ENCODE assay signal across 8 cellular contexts in genomic region chr2:104849618-104850097, GRCh38.
DNase-seq lines count a peak whose midpoint lies in the region; ATAC-seq lines count a peak whose summit lies in the region.

No MANE protein-coding gene starts in this region.

- no peak overlapping the region for H3K4me3 Mint-ChIP-seq in stimulated activated effector memory CD8-positive, alpha-beta T cell treated with anti-CD3 and anti-CD28 coated beads, Interleukin-12 subunit alpha, Interleukin-12 subunit beta, amount 100 ng/mL, for 72 hours

- peaks cover 16% of the 10 kb centered on the region for H3K36me3 Mint-ChIP-seq in stimulated activated effector memory CD8-positive, alpha-beta T cell treated with anti-CD3 and anti-CD28 coated beads, Interleukin-12 subunit alpha, Interleukin-12 subunit beta, amount 100 ng/mL, for 72 hours

- H3K4me3 ChIP-seq in neuron (ENCODE audit: low read length) = peak overlapping the region; percentile 75

- peaks cover 33% of the 10 kb centered on the region for H3K4me1 Mint-ChIP-seq in stimulated activated effector memory CD8-positive, alpha-beta T cell treated with anti-CD3 and anti-CD28 coated beads, Interleukin-12 subunit alpha, Interleukin-12 subunit beta, amount 100 ng/mL, for 72 hours

- peaks cover 32% of the 10 kb centered on the region for H3K4me1 ChIP-seq in neuron (ENCODE audit: insufficient read depth, low read length)

- no peaks in the 10 kb centered on the region for H3K27me3 ChIP-seq in neuron (ENCODE audit: insufficient read depth, low read length)

- no peaks in the 10 kb centered on the region for H3K9me3 ChIP-seq in neuron (ENCODE audit: low read length)

- no peaks in the 10 kb centered on the region for H3K9me3 Mint-ChIP-seq in stimulated activated effector memory CD8-positive, alpha-beta T cell treated with anti-CD3 and anti-CD28 coated beads, Interleukin-12 subunit alpha, Interleukin-12 subunit beta, amount 100 ng/mL, for 72 hours

- H3K27ac Mint-ChIP-seq in stimulated activated effector memory CD8-positive, alpha-beta T cell treated with anti-CD3 and anti-CD28 coated beads, Interleukin-12 subunit alpha, Interleukin-12 subunit beta, amount 100 ng/mL, for 72 hours = no peak overlapping the region

- peak; percentile 46 for ATAC-seq in GM21529 (IDR thresholded peaks at IDR 0.05; ENCODE audit: unreplicated experiment)
- no peak for ATAC-seq in GM18873 (IDR thresholded peaks at IDR 0.05; ENCODE audit: low FRiP score, unreplicated experiment)
- no peak for ATAC-seq in stimulated activated effector memory CD8-positive, alpha-beta T cell treated with anti-CD3 and anti-CD28 coated beads, Interleukin-12 subunit alpha, Interleukin-12 subunit beta, amount 100 ng/mL, for 72 hours

- H3K27ac ChIP-seq in epithelial cell of prostate = no peak overlapping the region

- H2AFZ ChIP-seq in neuron (ENCODE audit: low read depth, low read length) = no peak overlapping the region

- DNase-seq in DMS 273 (lab: John Stamatoyannopoulos, UW; ENCODE audit: unreplicated experiment) (peak; percentile 89), NCI-H1930 (lab: John Stamatoyannopoulos, UW) (peak; percentile 15 to 51), epithelial cell of prostate (ENCODE audit: low read depth, low spot score) (peak; percentile 22)
- peak; percentile 36 to 45 for DNase-seq in activated CD4-positive, alpha-beta T cell treated with anti-CD3 and anti-CD28 coated beads for 4 hours
- no peak for DNase-seq in stimulated activated effector memory CD8-positive, alpha-beta T cell treated with anti-CD3 and anti-CD28 coated beads, Interleukin-12 subunit alpha, Interleukin-12 subunit beta, amount 100 ng/mL, for 72 hours (ENCODE audit: low spot score in 2 of 2)

- peaks cover 3% of the 10 kb centered on the region for H3K36me3 ChIP-seq in neuron (ENCODE audit: insufficient read depth, low read length)

Comparison
In these comparisons a context has a peak if more than half of its experiments do, and no peak if none do; other contexts are left out.
1. DNase-seq: peak in DMS 273 (single experiment), NCI-H1930 (2 of 2), activated CD4-positive, alpha-beta T cell treated with anti-CD3 and anti-CD28 coated beads for 4 hours (2 of 2) and epithelial cell of prostate (single experiment); none in stimulated activated effector memory CD8-positive, alpha-beta T cell treated with anti-CD3 and anti-CD28 coated beads, Interleukin-12 subunit alpha, Interleukin-12 subunit beta, amount 100 ng/mL, for 72 hours (0 of 2).